In genomic region chr13:85099245-85099644, GRCh38 we compare ENCODE assay signal across 8 cellular contexts.
"Had no signal": no experiment of that assay in that cellular context is flagged by ENCODE, and none has a peak within 500 bp of the region (broad histone marks: within the 10 kb centered on the region; RNA-seq: fewer than 3 reads in every experiment).

No MANE protein-coding gene starts in this region.

- H3K27ac ChIP-seq: HL-60 had no signal

- H3K4me2 ChIP-seq: GM23338 had no signal

- ATAC-seq: GM23338, HepG2 had no signal

- H3K4me3 Mint-ChIP-seq: GM23338, H9, IgD-negative memory B cell had no signal

- H3K36me3 Mint-ChIP-seq: IgD-negative memory B cell had no signal

- FAIRE-seq: H1, H54, HepG2 had no signal

- H3K27ac Mint-ChIP-seq: GM23338, H9, IgD-negative memory B cell had no signal

- DNase-seq: H9, HCEC 1CT had no signal

- H3K4me3 ChIP-seq: GM23338 had no signal

- H3K27me3 Mint-ChIP-seq: IgD-negative memory B cell had no signal

- H2AFZ ChIP-seq: GM23338 had no signal

- H3K4me1 Mint-ChIP-seq: GM23338, IgD-negative memory B cell had no signal
